Comparison of ENCODE assay signal across 1 cellular context in the genomic region with DNA sequence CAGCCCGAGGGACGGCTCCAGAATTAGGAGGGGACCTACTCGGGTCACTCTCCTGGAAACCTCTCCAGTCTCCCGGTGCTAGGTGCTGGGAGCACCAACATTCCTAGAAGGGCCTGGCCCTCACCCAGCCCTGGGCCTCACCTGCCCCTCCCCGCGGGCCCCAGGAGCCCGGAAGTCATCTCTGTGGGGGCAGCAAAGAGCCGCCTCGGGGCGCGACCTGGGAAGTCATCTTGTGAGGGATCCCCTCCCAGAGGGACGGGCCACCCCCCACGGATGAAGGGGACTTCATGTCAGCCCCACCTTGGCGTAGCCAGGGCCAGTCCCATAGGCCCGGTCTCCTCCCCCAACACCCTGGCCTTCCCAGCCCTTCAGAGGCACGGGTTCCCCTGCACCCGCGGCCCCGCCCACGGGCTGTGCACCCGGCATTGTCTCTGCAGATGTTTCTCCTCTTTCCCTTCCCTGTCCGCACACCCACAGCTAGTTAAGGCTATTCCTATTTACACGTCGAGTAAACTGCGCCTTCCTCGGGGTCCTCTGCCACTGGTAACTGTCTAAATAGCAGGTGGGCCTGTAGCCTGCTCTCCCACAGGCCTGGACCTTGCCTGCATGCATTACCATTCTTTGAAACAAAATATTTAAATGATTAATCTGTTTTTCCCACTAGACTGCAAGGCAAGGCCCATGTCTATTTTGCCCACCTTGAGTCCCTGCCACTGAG.
A peak's percentile ranks its signal among the peaks of the same experiment; 100 is the strongest.
TF ChIP-seq lines count a peak whose summit lies in the region.

No MANE protein-coding gene starts in this region.

TF ChIP-seq in HepG2, 621 proteins besides CTCF, POLR2A, EP300 and RAD21 (continued from another document and continues in another):
- TF ChIP-seq NFYB (CRISPR knock-in tag; IDR thresholded peaks at IDR 0.05) (no peak), NFKB2 (CRISPR knock-in tag; IDR thresholded peaks at IDR 0.05; ENCODE audit: borderline replicate concordance) (peak; percentile 66), AGO1 (IDR thresholded peaks at IDR 0.05; ENCODE audit: low read depth, low read length, poor library complexity, severe bottlenecking) (peak; percentile 61), KLF13 (CRISPR knock-in tag; IDR thresholded peaks at IDR 0.05) (no peak), RERE (CRISPR knock-in tag; IDR thresholded peaks at IDR 0.05; ENCODE audit: low read depth) (no peak), CERS6 (CRISPR knock-in tag; IDR thresholded peaks at IDR 0.05) (no peak), HCFC1 (IDR thresholded peaks at IDR 0.05; ENCODE audit: low read depth, low read length) (no peak), ZNF574 (CRISPR knock-in tag; IDR thresholded peaks at IDR 0.05) (peak; percentile 72; the same call in 1 of the 2 replicates), ZNF639 (CRISPR knock-in tag; conservative IDR thresholded peaks at IDR 0.05) (peak; percentile 67; the same call in 1 of the 2 replicates), KAT7 (CRISPR knock-in tag; IDR thresholded peaks at IDR 0.05; ENCODE audit: borderline replicate concordance) (0 out of 2 replicates have a peak, but pooled peaks have one; percentile 58), ZNF468 (CRISPR knock-in tag; IDR thresholded peaks at IDR 0.05) (no peak), HMGXB3 (CRISPR knock-in tag; IDR thresholded peaks at IDR 0.05; ENCODE audit: borderline replicate concordance) (peak; percentile 56), POLR2G (IDR thresholded peaks at IDR 0.05; ENCODE audit: low read depth, low read length) (peak; percentile 63), ZNF605 (CRISPR knock-in tag; IDR thresholded peaks at IDR 0.05) (peak; percentile 95), ZNF703 (CRISPR knock-in tag; IDR thresholded peaks at IDR 0.05; ENCODE audit: borderline replicate concordance) (peak; percentile 92; the same call in 1 of the 2 replicates), BRD4 (CRISPR knock-in tag; IDR thresholded peaks at IDR 0.05) (peak; percentile 83), PLSCR1 (CRISPR knock-in tag; IDR thresholded peaks at IDR 0.05; ENCODE audit: borderline replicate concordance) (no peak), NFATC3 (CRISPR knock-in tag; IDR thresholded peaks at IDR 0.05) (no peak), ZBTB37 (CRISPR knock-in tag; IDR thresholded peaks at IDR 0.05) (peak; percentile 27; the same call in 1 of the 2 replicates), ESRRA (CRISPR knock-in tag; IDR thresholded peaks at IDR 0.05; ENCODE audit: low read depth) (no peak; the same call in 1 of the 2 replicates), ZNF549 (CRISPR knock-in tag; IDR thresholded peaks at IDR 0.05) (no peak), ZNF660 (CRISPR knock-in tag; IDR thresholded peaks at IDR 0.05; ENCODE audit: borderline replicate concordance, low read depth) (no peak), ZNF251 (CRISPR knock-in tag; IDR thresholded peaks at IDR 0.05) (0 out of 2 replicates have a peak, but pooled peaks have one; percentile 22), BHLHE40 (IDR thresholded peaks at IDR 0.05; ENCODE audit: low read length) (peak; percentile 68), RFX1 (IDR thresholded peaks at IDR 0.05) (no peak)
- TF ChIP-seq, protein P1, sequence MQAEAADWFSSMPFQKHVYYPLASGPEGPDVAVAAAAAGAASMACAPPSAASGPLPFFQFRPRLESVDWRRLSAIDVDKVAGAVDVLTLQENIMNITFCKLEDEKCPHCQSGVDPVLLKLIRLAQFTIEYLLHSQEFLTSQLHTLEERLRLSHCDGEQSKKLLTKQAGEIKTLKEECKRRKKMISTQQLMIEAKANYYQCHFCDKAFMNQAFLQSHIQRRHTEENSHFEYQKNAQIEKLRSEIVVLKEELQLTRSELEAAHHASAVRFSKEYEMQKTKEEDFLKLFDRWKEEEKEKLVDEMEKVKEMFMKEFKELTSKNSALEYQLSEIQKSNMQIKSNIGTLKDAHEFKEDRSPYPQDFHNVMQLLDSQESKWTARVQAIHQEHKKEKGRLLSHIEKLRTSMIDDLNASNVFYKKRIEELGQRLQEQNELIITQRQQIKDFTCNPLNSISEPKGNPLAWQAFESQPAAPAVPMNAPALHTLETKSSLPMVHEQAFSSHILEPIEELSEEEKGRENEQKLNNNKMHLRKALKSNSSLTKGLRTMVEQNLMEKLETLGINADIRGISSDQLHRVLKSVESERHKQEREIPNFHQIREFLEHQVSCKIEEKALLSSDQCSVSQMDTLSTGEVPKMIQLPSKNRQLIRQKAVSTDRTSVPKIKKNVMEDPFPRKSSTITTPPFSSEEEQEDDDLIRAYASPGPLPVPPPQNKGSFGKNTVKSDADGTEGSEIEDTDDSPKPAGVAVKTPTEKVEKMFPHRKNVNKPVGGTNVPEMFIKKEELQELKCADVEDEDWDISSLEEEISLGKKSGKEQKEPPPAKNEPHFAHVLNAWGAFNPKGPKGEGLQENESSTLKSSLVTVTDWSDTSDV (CRISPR knock-in tag; IDR thresholded peaks at IDR 0.05) = no peak
- TF ChIP-seq, protein P2, sequence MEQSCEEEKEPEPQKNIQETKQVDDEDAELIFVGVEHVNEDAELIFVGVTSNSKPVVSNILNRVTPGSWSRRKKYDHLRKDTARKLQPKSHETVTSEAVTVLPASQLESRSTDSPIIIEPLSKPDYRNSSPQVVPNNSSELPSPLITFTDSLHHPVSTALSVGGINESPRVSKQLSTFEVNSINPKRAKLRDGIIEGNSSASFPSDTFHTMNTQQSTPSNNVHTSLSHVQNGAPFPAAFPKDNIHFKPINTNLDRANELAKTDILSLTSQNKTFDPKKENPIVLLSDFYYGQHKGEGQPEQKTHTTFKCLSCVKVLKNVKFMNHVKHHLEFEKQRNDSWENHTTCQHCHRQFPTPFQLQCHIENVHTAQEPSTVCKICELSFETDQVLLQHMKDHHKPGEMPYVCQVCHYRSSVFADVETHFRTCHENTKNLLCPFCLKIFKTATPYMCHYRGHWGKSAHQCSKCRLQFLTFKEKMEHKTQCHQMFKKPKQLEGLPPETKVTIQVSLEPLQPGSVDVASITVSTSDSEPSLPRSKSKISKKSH (CRISPR knock-in tag; IDR thresholded peaks at IDR 0.05; ENCODE audit: borderline replicate concordance) = peak; percentile 72; the same call in 1 of the 2 replicates
